ENCODE assay signal across 8 cellular contexts in the genomic region with DNA sequence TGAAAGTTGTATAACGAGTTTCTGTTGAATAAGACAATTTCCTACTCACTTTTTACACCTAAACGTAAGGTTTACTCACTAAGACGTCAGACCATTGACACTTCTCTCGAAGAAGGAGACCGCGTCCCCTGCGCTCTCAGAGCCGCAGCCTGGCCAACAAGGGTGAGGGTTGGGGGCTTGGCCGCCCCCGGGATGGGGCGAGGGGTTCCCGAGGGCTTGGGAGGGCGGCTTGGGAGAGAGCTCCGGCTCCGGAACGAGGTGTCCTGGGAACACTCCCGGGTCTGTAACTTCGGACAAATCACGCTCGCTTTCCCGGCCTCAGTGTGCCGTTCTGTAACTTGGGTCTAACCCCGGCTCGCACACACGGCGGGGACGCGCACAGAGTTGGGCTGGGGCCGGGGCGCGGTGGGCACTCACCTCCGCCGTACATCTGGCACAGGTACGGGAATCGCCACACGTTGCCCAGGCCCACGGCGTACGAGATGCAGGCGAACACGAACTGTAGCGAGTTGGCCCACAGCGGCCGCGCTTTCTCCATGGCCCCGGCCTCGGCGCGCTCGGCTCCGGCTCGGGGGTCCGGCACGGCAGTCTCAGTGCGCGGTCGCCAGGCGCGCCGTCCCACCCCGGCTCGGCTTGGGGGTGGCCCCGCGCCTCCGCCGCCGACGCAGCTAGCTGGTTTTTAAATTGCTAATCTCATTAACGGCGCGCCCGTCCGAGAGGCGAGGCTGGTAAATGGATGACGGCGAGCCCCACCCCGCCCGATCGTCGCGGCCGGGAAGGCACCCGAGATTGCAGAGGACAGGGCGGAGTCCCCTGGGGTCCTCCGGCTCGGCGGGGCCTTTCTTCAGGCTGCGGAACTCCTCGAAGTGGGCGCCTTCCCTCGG. TPM values are rescaled to one million over a fixed set of nuclear protein-coding genes. Genes with fewer than 3 reads are reported as not detected.
DNase-seq lines count a peak whose midpoint lies in the region; ATAC-seq and TF ChIP-seq lines count a peak whose summit lies in the region.

SLC6A20 (minus strand) TSS at position 655 of the 884 bp plus-strand sequence; CDS start at position 538, 117 bp downstream.

- POLR2A ChIA-PET in HCT116 (lab: Charles Lee) = no interaction called here

- intact Hi-C loops in HCT116 (cut with micrococcal nuclease) = no loop called here
- intact Hi-C loops in activated T-helper 1 cell treated with anti-CD3 and anti-CD28 coated beads, Interleukin-12 subunit alpha, Interleukin-12 subunit beta, Interleukin-2, Interleukin-4 antibody, amounts not matched to agents 30 ng/mL and 10 ng/mL and 1 ng/mL, durations not matched to agents 14 hours and 24 hours and 36 hours (cut with micrococcal nuclease) = loop anchor here (2.0 kb wide), 1 partner anchor 45 kb away; no protein-coding TSS in a partner anchor

- H3K36me3 Mint-ChIP-seq in activated T-helper 1 cell treated with anti-CD3 and anti-CD28 coated beads, Interleukin-12 subunit alpha, Interleukin-12 subunit beta, Interleukin-2, Interleukin-4 antibody, amounts not matched to agents 30 ng/mL and 10 ng/mL and 1 ng/mL, durations not matched to agents 14 hours and 24 hours and 36 hours (ENCODE audit: low read depth) = no peaks in the 10 kb centered on the region

- peaks cover 70% of the 10 kb centered on the region for H3K27me3 Mint-ChIP-seq in activated T-helper 1 cell treated with anti-CD3 and anti-CD28 coated beads, Interleukin-12 subunit alpha, Interleukin-12 subunit beta, Interleukin-2, Interleukin-4 antibody, amounts not matched to agents 30 ng/mL and 10 ng/mL and 1 ng/mL, durations not matched to agents 14 hours and 24 hours and 36 hours (ENCODE audit: insufficient read depth)

- no peaks in the 10 kb centered on the region for H3K9me3 Mint-ChIP-seq in activated T-helper 1 cell treated with anti-CD3 and anti-CD28 coated beads, Interleukin-12 subunit alpha, Interleukin-12 subunit beta, Interleukin-2, Interleukin-4 antibody, amounts not matched to agents 30 ng/mL and 10 ng/mL and 1 ng/mL, durations not matched to agents 14 hours and 24 hours and 36 hours

- peak within 1 kb of the TSS; percentile 22 for H2AFZ ChIP-seq in HCT116 (ENCODE audit: low read depth, low read length, poor library complexity, severe bottlenecking)

- ATAC-seq in HCT116 (peak; percentile 59), HG03139 (IDR thresholded peaks at IDR 0.05; ENCODE audit: unreplicated experiment) (no peak)

- TF ChIP-seq CTCF in HCT116 (IDR thresholded peaks at IDR 0.05 in 2 of 3, conservative IDR thresholded peaks at IDR 0.05 in 1 of 3; ENCODE audit: borderline replicate concordance in 1 of 3, insufficient read depth in 1 of 3, low read depth in 2 of 3, low read length in 2 of 3) = no peak

- H3K27ac ChIP-seq in HCT116 (ENCODE audit: low read depth, low read length) (peak within 1 kb of the TSS; percentile 29; the same call in 1 of the 2 replicates), iPS-18a (ENCODE audit: low read length) (no peak within 1 kb of the TSS)

- DNase-seq in HCT116 (ENCODE audit: low read depth, low spot score) = no peak
- no peak for DNase-seq in activated T-helper 1 cell treated with anti-CD3 and anti-CD28 coated beads, Interleukin-12 subunit alpha, Interleukin-12 subunit beta, Interleukin-2, Interleukin-4 antibody, amounts not matched to agents 30 ng/mL and 10 ng/mL and 1 ng/mL, durations not matched to agents 14 hours and 24 hours and 36 hours (ENCODE audit: low spot score)
- DNase-seq in HUDEP-2 (lab: John Stamatoyannopoulos, UW; ENCODE audit: unreplicated experiment in 76 of 76) = no peak
- no peak for DNase-seq in NCI-H446 (lab: John Stamatoyannopoulos, UW)
- no peak for DNase-seq in SKM-1 treated with dmso at 0.1 percent for 144 hours (lab: John Stamatoyannopoulos, UW; ENCODE audit: unreplicated experiment)

- H3K4me3 ChIP-seq in HCT116 (replicated peaks in 1 of 2; ENCODE audit: low read depth in 1 of 2, low read length in 2 of 2) (peak within 1 kb of the TSS; percentile 45 to 58), iPS-18a (ENCODE audit: low read length) (peak within 1 kb of the TSS; percentile 55), skeletal muscle satellite cell (ENCODE audit: low read length) (peak within 1 kb of the TSS; percentile 65)

- peak within 1 kb of the TSS; percentile 33; the same call in 1 of the 2 replicates for H3K9ac ChIP-seq in HCT116 (ENCODE audit: low read length)
- H3K9ac ChIP-seq in iPS-18a (ENCODE audit: low read length) = no peak within 1 kb of the TSS
- H3K9ac ChIP-seq in skeletal muscle satellite cell (ENCODE audit: low read depth, low read length) = no peak within 1 kb of the TSS

- RAD21 ChIA-PET in HCT116 (lab: Charles Lee; ENCODE audit: low non-redundant PET in 1 of 2, low total read pairs in 2 of 2, uncharacterized antibody in 2 of 2, unreplicated experiment in 2 of 2) = no interaction called here

- peaks cover 8% of the 10 kb centered on the region for H3K4me1 Mint-ChIP-seq in activated T-helper 1 cell treated with anti-CD3 and anti-CD28 coated beads, Interleukin-12 subunit alpha, Interleukin-12 subunit beta, Interleukin-2, Interleukin-4 antibody, amounts not matched to agents 30 ng/mL and 10 ng/mL and 1 ng/mL, durations not matched to agents 14 hours and 24 hours and 36 hours (ENCODE audit: low read depth)

- no peak for TF ChIP-seq RAD21 in HCT116 (IDR thresholded peaks at IDR 0.05; ENCODE audit: low read depth)

- no peak within 1 kb of the TSS for H3K27ac Mint-ChIP-seq in activated T-helper 1 cell treated with anti-CD3 and anti-CD28 coated beads, Interleukin-12 subunit alpha, Interleukin-12 subunit beta, Interleukin-2, Interleukin-4 antibody, amounts not matched to agents 30 ng/mL and 10 ng/mL and 1 ng/mL, durations not matched to agents 14 hours and 24 hours and 36 hours

- H3K36me3 ChIP-seq in HCT116 (ENCODE audit: control insufficient read depth in 1 of 2, insufficient read depth in 2 of 2, low read length in 2 of 2) (no peaks in the 10 kb centered on the region), iPS-18a (ENCODE audit: control insufficient read depth, low read depth, low read length) (no peaks in the 10 kb centered on the region), skeletal muscle satellite cell (ENCODE audit: insufficient read depth, low read length) (no peaks in the 10 kb centered on the region)

- H3K4me2 ChIP-seq in HCT116 (ENCODE audit: low read length) (peak within 1 kb of the TSS; percentile 69), skeletal muscle satellite cell (ENCODE audit: low read length) (peak within 1 kb of the TSS; percentile 81)

- no peak for TF ChIP-seq POLR2A in HCT116 (IDR thresholded peaks at IDR 0.05; ENCODE audit: borderline replicate concordance, extremely low read depth, insufficient read depth, insufficient read length)

- no TSS peak for BruUV-seq in HCT116 (replicated peaks; lab: Mats Ljungman, UMichigan)

- H3K79me2 ChIP-seq in HCT116 (ENCODE audit: insufficient read depth, low read length) = no peaks in the 10 kb centered on the region

- CTCF ChIA-PET in HCT116 (lab: Charles Lee) = interaction anchor here (1.3 kb wide), 1 partner anchor 35 kb away, joined by 3 read pairs; no protein-coding TSS in a partner anchor

- no peaks in the 10 kb centered on the region for H4K20me1 ChIP-seq in HCT116 (ENCODE audit: insufficient read depth)

- peaks cover 5 to 22% of the 10 kb centered on the region in 2 experiments; a peak in 2 of 4 replicates for H3K4me1 ChIP-seq in HCT116 (ENCODE audit: control insufficient read depth in 1 of 2, insufficient read depth in 2 of 2, low read length in 2 of 2)
- peaks cover 2% of the 10 kb centered on the region for H3K4me1 ChIP-seq in iPS-18a (ENCODE audit: control insufficient read depth, low read depth, low read length)
- H3K4me1 ChIP-seq in skeletal muscle satellite cell (ENCODE audit: control insufficient read depth, insufficient read depth, low read length) = peaks cover 9% of the 10 kb centered on the region

- H3K9me2 ChIP-seq in HCT116 (ENCODE audit: insufficient read depth) = no peaks in the 10 kb centered on the region

- no peaks in the 10 kb centered on the region for H3K9me3 ChIP-seq in HCT116 (ENCODE audit: control insufficient read depth in 1 of 2, insufficient read depth in 1 of 2, low read depth in 1 of 2, low read length in 2 of 2)
- no peaks in the 10 kb centered on the region for H3K9me3 ChIP-seq in iPS-18a (ENCODE audit: control insufficient read depth, low read depth, low read length)
- no peaks in the 10 kb centered on the region for H3K9me3 ChIP-seq in skeletal muscle satellite cell (replicated peaks; ENCODE audit: low read length)

- peak within 1 kb of the TSS; percentile 66 for H3K4me3 Mint-ChIP-seq in activated T-helper 1 cell treated with anti-CD3 and anti-CD28 coated beads, Interleukin-12 subunit alpha, Interleukin-12 subunit beta, Interleukin-2, Interleukin-4 antibody, amounts not matched to agents 30 ng/mL and 10 ng/mL and 1 ng/mL, durations not matched to agents 14 hours and 24 hours and 36 hours

- H3K27me3 ChIP-seq in HCT116 (ENCODE audit: insufficient read depth, low read length) = no peaks in the 10 kb centered on the region
- peaks cover 63% of the 10 kb centered on the region for H3K27me3 ChIP-seq in iPS-18a (ENCODE audit: control insufficient read depth, insufficient read depth, low read length)
- H3K27me3 ChIP-seq in skeletal muscle satellite cell (ENCODE audit: control insufficient read depth, insufficient read depth, low read length) = peaks cover 92% of the 10 kb centered on the region

TF ChIP-seq in HCT116, 20 proteins besides CTCF, POLR2A, EP300 and RAD21 (continues in another document):
- TF ChIP-seq MAX (IDR thresholded peaks at IDR 0.05) (no peak), ZNF274 (IDR thresholded peaks at IDR 0.05; ENCODE audit: low read depth, low read length) (no peak), TCF7L2 (IDR thresholded peaks at IDR 0.05; ENCODE audit: borderline replicate concordance, extremely low read depth, insufficient read depth, insufficient read length) (no peak), EZH2 (IDR thresholded peaks at IDR 0.05) (no peak), ATF3 (IDR thresholded peaks at IDR 0.05) (no peak), YY1 (IDR thresholded peaks at IDR 0.05; ENCODE audit: extremely low read depth, insufficient replicate concordance, low read depth, low read length) (no peak), ELF1 (IDR thresholded peaks at IDR 0.05; ENCODE audit: borderline replicate concordance, low read depth) (no peak), EZH2phosphoT487 (IDR thresholded peaks at IDR 0.05; ENCODE audit: borderline replicate concordance) (no peak)

RNA-seq across cellular contexts. Expression of gene SLC6A20, which starts in this region (rescaled TPM):
- total RNA-seq in HCT116 (2021; ENCODE audit: unreplicated experiment) = 0.89 TPM
- polyA plus RNA-seq in HCT116 (2012) = 0.78 and 1.8 TPM in 2 replicates
- not detected in 2 replicates for total RNA-seq in activated T-helper 1 cell treated with anti-CD3 and anti-CD28 coated beads, Interleukin-12 subunit alpha, Interleukin-12 subunit beta, Interleukin-2, Interleukin-4 antibody, amounts not matched to agents 30 ng/mL and 10 ng/mL and 1 ng/mL, durations not matched to agents 14 hours and 24 hours and 36 hours
- total RNA-seq in skeletal muscle satellite cell (2012; rRNA removed) = not detected in 2 replicates
